19 cellular contexts compared by ENCODE assay signal in the genomic region with DNA sequence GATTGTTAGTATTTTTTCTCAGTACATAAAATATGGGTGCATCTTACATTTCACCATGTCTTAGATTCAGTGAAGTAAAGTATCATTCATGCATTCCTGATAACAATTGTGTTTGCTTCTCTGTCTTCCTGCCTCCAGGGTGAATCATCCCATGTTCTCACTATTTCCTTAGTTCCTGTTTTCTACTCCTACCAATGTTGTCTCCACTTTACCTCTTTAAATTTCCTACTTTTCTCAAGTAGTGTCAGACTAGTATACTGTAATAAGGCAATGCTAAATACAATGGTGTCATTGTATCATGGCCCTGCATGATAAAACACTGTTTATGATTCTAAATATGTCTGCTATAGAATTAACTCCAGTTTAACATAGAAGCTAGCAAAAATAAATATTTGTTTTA. TPM values are rescaled to one million over a fixed set of nuclear protein-coding genes. Genes with fewer than 3 reads are reported as not detected.
"Had no signal": no experiment of that assay in that cellular context is flagged by ENCODE, and none has a peak within 500 bp of the region (broad histone marks: within the 10 kb centered on the region; RNA-seq: fewer than 3 reads in every experiment).

No MANE protein-coding gene starts in this region.

- ATAC-seq: body of pancreas, foreskin keratinocyte, heart left ventricle, pancreas, T-helper 17 cell had no signal

- H3K9me3 ChIP-seq: body of pancreas, esophagus squamous epithelium, heart left ventricle, left ventricle myocardium inferior, pancreas, right atrium auricular region, stomach, thoracic aorta had no signal

- H3K4me3 ChIP-seq: body of pancreas, esophagus squamous epithelium, heart left ventricle, left ventricle myocardium inferior, neural progenitor cell, pancreas, right atrium auricular region, stomach, thoracic aorta had no signal

- H3K4me1 ChIP-seq: body of pancreas, esophagus squamous epithelium, foreskin keratinocyte, heart left ventricle, left ventricle myocardium inferior, neural progenitor cell, pancreas, right atrium auricular region, stomach had no signal

- DNase-seq: activated CD4-positive, alpha-beta T cell treated with anti-CD3 and anti-CD28 coated beads, Interleukin-2, amount 50 U/mL, for 1 hour; activated effector memory CD4-positive, alpha-beta T cell treated with Interleukin-2 at 50 U/mL for 16 hours; activated T-cell treated with anti-CD3 and anti-CD28 coated beads, Interleukin-2, amount 50 U/mL, for 24 hours; amniotic stem cell; body of pancreas; esophagus squamous epithelium; heart left ventricle; left ventricle myocardium inferior; mesendoderm; pancreas; small intestine; stomach; T-helper 17 cell had no signal

- H3K27ac ChIP-seq: body of pancreas, esophagus squamous epithelium, foreskin keratinocyte, heart left ventricle, left ventricle myocardium inferior, neural progenitor cell, pancreas, right atrium auricular region, stomach, thoracic aorta had no signal

- H2AFZ ChIP-seq: neural progenitor cell had no signal

- H3K27me3 ChIP-seq: body of pancreas, esophagus squamous epithelium, foreskin keratinocyte, heart left ventricle, neural progenitor cell, pancreas, right atrium auricular region, stomach had no signal

- H3K4me2 ChIP-seq: neural progenitor cell had no signal

- H3K36me3 ChIP-seq: esophagus squamous epithelium, heart left ventricle, left ventricle myocardium inferior, neural progenitor cell, pancreas, right atrium auricular region, stomach, thoracic aorta had no signal

RNA-seq across cellular contexts. Expression of a gene that starts 37.4 kb away (rescaled TPM):
- total RNA-seq: body of pancreas, dermis microvascular lymphatic vessel endothelial cell, foreskin keratinocyte, heart left ventricle, left ventricle myocardium inferior, pancreas, T-helper 17 cell, ureter had no signal
- polyA plus RNA-seq: foreskin keratinocyte, heart left ventricle, small intestine had no signal
